Comparison of ENCODE assay signal across 8 cellular contexts in genomic region chr19:55385236-55385748, GRCh38. TPM values are rescaled to one million over a fixed set of nuclear protein-coding genes. Genes with fewer than 3 reads are reported as not detected.
DNase-seq lines count a peak whose midpoint lies in the region; ATAC-seq, FAIRE-seq and TF ChIP-seq lines count a peak whose summit lies in the region.

No MANE protein-coding gene starts in this region.

- no peak for FAIRE-seq in bronchial epithelial cell (lab: Jason Lieb, UNC)
- FAIRE-seq in small intestine (lab: Jason Lieb, UNC) = no peak

- H3K27me3 ChIP-seq in bronchial epithelial cell (ENCODE audit: control insufficient read depth, insufficient read depth, low read length) (no peaks in the 10 kb centered on the region), small intestine (ENCODE audit: control insufficient read depth in 2 of 2, insufficient read depth in 2 of 2, low read length in 2 of 2) (no peaks in the 10 kb centered on the region)

- ATAC-seq in GM18870 (IDR thresholded peaks at IDR 0.05; ENCODE audit: unreplicated experiment) (peak; percentile 64), HG03139 (IDR thresholded peaks at IDR 0.05; ENCODE audit: unreplicated experiment) (peak; percentile 46)

- peak overlapping the region; percentile 86 to 97 for H3K27ac ChIP-seq in small intestine (ENCODE audit: low read depth in 1 of 2, low read length in 1 of 2)

- DNase-seq in A172 (ENCODE audit: low spot score) (peak; percentile 98), NCI-H2196 treated with DMSO at 0.1 percent for 48 hours (lab: John Stamatoyannopoulos, UW; ENCODE audit: unreplicated experiment) (peak; percentile 87), bronchial epithelial cell (ENCODE audit: low read depth) (peak; percentile 92), iPS-NIHi7 (ENCODE audit: extremely low spot score) (peak; percentile 82), small intestine (peak; percentile 98)

- H3K36me3 ChIP-seq in bronchial epithelial cell (ENCODE audit: control insufficient read depth, insufficient read depth, low read length) (peaks cover 32% of the 10 kb centered on the region), small intestine (ENCODE audit: control insufficient read depth in 2 of 2, insufficient read depth in 2 of 2, low read length in 2 of 2) (peaks cover 4 to 17% of the 10 kb centered on the region in 2 donors)

- TF ChIP-seq CTCF in WI38 (IDR thresholded peaks at IDR 0.05; ENCODE audit: low read depth, low read length) = no peak
- no peak for TF ChIP-seq CTCF in bronchial epithelial cell (IDR thresholded peaks at IDR 0.05; ENCODE audit: insufficient read depth, low read length, severe bottlenecking)

- WGBS in small intestine, 3 donors = 0 to 1% (median 0%) methylated on average over 32 of the region's 32 CpGs

- H3K4me3 ChIP-seq in WI38 (ENCODE audit: low read depth, low read length) (peak overlapping the region; percentile 97), bronchial epithelial cell (ENCODE audit: low read depth, low read length) (peak overlapping the region; percentile 77), small intestine (ENCODE audit: low read depth in 1 of 2, low read length in 2 of 2) (peak overlapping the region; percentile 47 to 75)

- no peaks in the 10 kb centered on the region for H3K9me3 ChIP-seq in small intestine (ENCODE audit: control insufficient read depth, low read depth)

- H3K4me1 ChIP-seq in small intestine (ENCODE audit: control insufficient read depth in 2 of 2, insufficient read depth in 1 of 2, low read depth in 1 of 2, low read length in 1 of 2) = peaks cover 8 to 12% of the 10 kb centered on the region in 2 donors

RNA-seq across cellular contexts. Expression of gene RPL28, which starts 0.4 kb away (rescaled TPM):
- 453 and 647 TPM in 2 replicates for total RNA-seq in A172 (2014; rRNA removed; shearing (Covaris generic))
- total RNA-seq in bronchial epithelial cell = 348 and 603 TPM in 2 replicates
- 1,000 to 10,000 TPM; 1,338 to 2,360 (median 2,011) TPM for polyA plus RNA-seq in small intestine

RNA-seq across cellular contexts. Expression of gene TMEM238, which starts 1.2 kb away (rescaled TPM):
- total RNA-seq in A172 (2014; rRNA removed; shearing (Covaris generic)) = 1.2 TPM in 1 of 2 replicates, not detected in the other
- total RNA-seq in bronchial epithelial cell = 3.1 and 10.0 TPM in 2 replicates
- polyA plus RNA-seq in small intestine = 1 to 10 TPM in 2 of 3 donors, not detected in 1; 1.6 to 2.2 TPM

RNA-seq across cellular contexts. Expression of gene TMEM190, which starts 8.7 kb away (rescaled TPM):
- total RNA-seq in A172 (2014; rRNA removed; shearing (Covaris generic)) = not detected in 2 replicates
- total RNA-seq in bronchial epithelial cell = not detected in 2 replicates
- polyA plus RNA-seq in small intestine = under 1 TPM in 1 of 3 donors, not detected in 2; 0.30 TPM

RNA-seq across cellular contexts. Expression of gene IL11, which starts 15.0 kb away (rescaled TPM):
- total RNA-seq in A172 (2014; rRNA removed; shearing (Covaris generic)) = 8.4 and 9.4 TPM in 2 replicates
- 0.64 and 1.3 TPM in 2 replicates for total RNA-seq in bronchial epithelial cell
- polyA plus RNA-seq in small intestine = under 1 TPM in 1 of 3 donors, not detected in 2; 0.67 TPM

RNA-seq across cellular contexts. Expression of gene GARIN5B, which starts 22.2 kb away (rescaled TPM):
- total RNA-seq in A172 (2014; rRNA removed; shearing (Covaris generic)) = not detected in 2 replicates
- not detected in 2 replicates for total RNA-seq in bronchial epithelial cell
- polyA plus RNA-seq in small intestine = not detected

Comparison
In these comparisons a context has a peak if more than half of its experiments do, and no peak if none do; other contexts are left out.
1. Peak in every context shown above with its lines: DNase-seq, ATAC-seq, H3K4me3 ChIP-seq and H3K27ac ChIP-seq.